Comparison of ENCODE assay signal across 8 cellular contexts in genomic region chr7:75442465-75443111, GRCh38. TPM values are rescaled to one million over a fixed set of nuclear protein-coding genes. Genes with fewer than 3 reads are reported as not detected.
DNase-seq lines count a peak whose midpoint lies in the region; ATAC-seq, FAIRE-seq and TF ChIP-seq lines count a peak whose summit lies in the region.
"Not testable (repeated sequence)": the region's sequence is repeated elsewhere in the genome, so short reads cannot be mapped to it uniquely, and the experiment has no call there.

No MANE protein-coding gene starts in this region.

- H3K9me1 ChIP-seq in endothelial cell of umbilical vein (replicated peaks; ENCODE audit: control insufficient read depth, extremely low read depth, insufficient read depth, low read length): not testable (repeated sequence)

- H3K27ac ChIP-seq in OCI-LY3 (ENCODE audit: low read length): not testable (repeated sequence)
- H3K27ac ChIP-seq in endothelial cell of umbilical vein (ENCODE audit: insufficient read depth, low read depth, low read length): peak overlapping the region; percentile 76

- ATAC-seq in GM21367 (IDR thresholded peaks at IDR 0.05; ENCODE audit: unreplicated experiment): peak; percentile 67
- peak; percentile 88 for ATAC-seq in HG03175 (IDR thresholded peaks at IDR 0.05; ENCODE audit: unreplicated experiment)

- not testable (repeated sequence) for H4K20me1 ChIP-seq in OCI-LY3 (ENCODE audit: insufficient read depth, low read length); endothelial cell of umbilical vein (replicated peaks; ENCODE audit: control insufficient read depth, extremely low read depth, insufficient read depth, low read length)

- not testable (repeated sequence) for H3K36me3 ChIP-seq in OCI-LY3 (replicated peaks; ENCODE audit: low read depth, low read length)
- H3K36me3 ChIP-seq in endothelial cell of umbilical vein (ENCODE audit: control insufficient read depth in 2 of 2, extremely low read depth in 1 of 2, insufficient read depth in 2 of 2, low read length in 2 of 2): peaks cover 4 to 14% of the 10 kb centered on the region in 2 experiments

- not testable (repeated sequence) for H3K79me2 ChIP-seq in OCI-LY3 (ENCODE audit: low read length)
- peaks cover 11% of the 10 kb centered on the region for H3K79me2 ChIP-seq in endothelial cell of umbilical vein (ENCODE audit: control insufficient read depth, insufficient read depth, low read length)

- WGBS in lower leg skin, 2 donors: 0% methylated on average over 31 of the region's 76 CpGs; no CpG with 5 or more reads in 1 of the 2 donors

- peak overlapping the region; percentile 77 for H3K4me3 ChIP-seq in OCI-LY3 (ENCODE audit: low read length)
- H3K4me3 ChIP-seq in endothelial cell of umbilical vein (replicated peaks in 1 of 3; ENCODE audit: insufficient read depth in 1 of 3, low read depth in 1 of 3, low read length in 3 of 3): peak overlapping the region; percentile 43 to 59 (median 50)
- H3K4me3 ChIP-seq in lower leg skin (ENCODE audit: low read depth, poor library complexity, severe bottlenecking): peak overlapping the region; percentile 45

- H3K9me3 ChIP-seq in OCI-LY3 (ENCODE audit: insufficient read depth, low read length); endothelial cell of umbilical vein (replicated peaks; ENCODE audit: control insufficient read depth, insufficient read depth, low read length): not testable (repeated sequence)

- CTCF ChIA-PET in endothelial cell of umbilical vein (lab: Charles Lee): not testable (repeated sequence)

- not testable (repeated sequence) for BruUV-seq in endothelial cell of umbilical vein (replicated peaks; lab: Mats Ljungman, UMichigan)

- FAIRE-seq in endothelial cell of umbilical vein (lab: Jason Lieb, UNC): peak; percentile 61

- H3K9ac ChIP-seq in OCI-LY3 (ENCODE audit: low read length): peak overlapping the region; percentile 51
- not testable (repeated sequence) for H3K9ac ChIP-seq in endothelial cell of umbilical vein (replicated peaks; ENCODE audit: extremely low read depth, insufficient read depth, low read length)

- intact Hi-C loops in endothelial cell of umbilical vein (cut with micrococcal nuclease); lower leg skin (cut with DNase I; ENCODE audit: low total_unique reads): not testable (repeated sequence)

- H2AFZ ChIP-seq in OCI-LY3 (ENCODE audit: low read depth, low read length): not testable (repeated sequence)
- H2AFZ ChIP-seq in endothelial cell of umbilical vein (ENCODE audit: low read depth, low read length): peak overlapping the region; percentile 59

- POLR2A ChIA-PET in endothelial cell of umbilical vein (lab: Charles Lee): not testable (repeated sequence)

- TF ChIP-seq CTCF in OCI-LY3 (IDR thresholded peaks at IDR 0.05; ENCODE audit: low read depth, low read length); endothelial cell of umbilical vein (IDR thresholded peaks at IDR 0.05; ENCODE audit: extremely low read depth in 1 of 2, insufficient read depth in 1 of 2, low read depth in 1 of 2, low read length in 2 of 2); lower leg skin (IDR thresholded peaks at IDR 0.05): not testable (repeated sequence)

- H3K27me3 ChIP-seq in OCI-LY3 (ENCODE audit: low read depth, low read length); endothelial cell of umbilical vein (ENCODE audit: control insufficient read depth in 2 of 2, insufficient read depth in 2 of 2, low read length in 2 of 2): not testable (repeated sequence)

- TF ChIP-seq POLR2A in endothelial cell of umbilical vein (IDR thresholded peaks at IDR 0.05; ENCODE audit: low read depth, low read length): peak; percentile 15
- TF ChIP-seq POLR2A in lower leg skin (IDR thresholded peaks at IDR 0.05): not testable (repeated sequence)

- peak overlapping the region; percentile 60 for H3K4me2 ChIP-seq in OCI-LY3 (ENCODE audit: low read length)
- peak overlapping the region; percentile 36 for H3K4me2 ChIP-seq in endothelial cell of umbilical vein (ENCODE audit: insufficient read depth, low read length)

- H3K4me1 ChIP-seq in OCI-LY3 (ENCODE audit: low read length); endothelial cell of umbilical vein (ENCODE audit: control insufficient read depth, extremely low read depth, insufficient read depth, low read length): not testable (repeated sequence)

- dilution Hi-C loops in endothelial cell of umbilical vein (cut with MboI; ENCODE audit: extremely low pct_ligation_motif_present, low sequenced_read_pairs): not testable (repeated sequence)

- DNase-seq in DMS53 (lab: John Stamatoyannopoulos, UW): peak; percentile 53
- peak; percentile 63 to 66 for DNase-seq in activated T-cell treated with anti-CD3 and anti-CD28 coated beads, Interleukin-2, amount 50 U/mL, for 48 hours
- DNase-seq in endothelial cell of umbilical vein (ENCODE audit: low read depth, low spot score): peak; percentile 58
- not testable (repeated sequence) for DNase-seq in lower leg skin (ENCODE audit: low spot score in 2 of 2)
- DNase-seq in stimulated activated CD4-positive, alpha-beta T cell treated with anti-CD3 and anti-CD28 coated beads, Interleukin-15, amount 100 ng/mL, for 24 hours: peak; percentile 24

TF ChIP-seq in endothelial cell of umbilical vein, 7 proteins besides CTCF, POLR2A, EP300 and RAD21:
- peak; percentile 37 for TF ChIP-seq POLR2AphosphoS5 (IDR thresholded peaks at IDR 0.05; ENCODE audit: insufficient read depth, low read depth, low read length)

RNA-seq across cellular contexts. Expression of gene POM121C, which starts 43.5 kb away (rescaled TPM):
- total RNA-seq in endothelial cell of umbilical vein: 45.6 and 50.3 TPM in 2 replicates
- 10.3 and 15.4 TPM in 2 replicates for polyA plus RNA-seq in endothelial cell of umbilical vein
- polyA plus RNA-seq in endothelial cell of umbilical vein (2011; cell fraction: cytosol; rRNA removed): 13.5 and 18.1 TPM in 2 replicates
- polyA plus RNA-seq in endothelial cell of umbilical vein (2011; cell fraction: nucleus; rRNA removed): 38.7 and 40.1 TPM in 2 replicates
- polyA plus RNA-seq in endothelial cell of umbilical vein (2012): 24.2 and 36.9 TPM in 2 replicates
- polyA minus RNA-seq in endothelial cell of umbilical vein: 24.9 and 33.6 TPM in 2 replicates
- polyA minus RNA-seq in endothelial cell of umbilical vein (2011; cell fraction: cytosol; rRNA and poly(A)+ RNA removed): 20.0 TPM
- polyA minus RNA-seq in endothelial cell of umbilical vein (2011; cell fraction: nucleus; rRNA and poly(A)+ RNA removed): 18.7 and 31.6 TPM in 2 replicates
- total RNA-seq in lower leg skin: 10 to 100 TPM; 19.7 to 33.8 (median 25.7) TPM

RNA-seq across cellular contexts. Expression of gene TRIM73, which starts 47.2 kb away (rescaled TPM):
- total RNA-seq in endothelial cell of umbilical vein (1.2 and 2.0 TPM in 2 replicates), lower leg skin (1 to 10 TPM; 1.2 to 3.6 (median 1.7) TPM)
- polyA plus RNA-seq in endothelial cell of umbilical vein: 0.89 and 1.6 TPM in 2 replicates
- 0.06 TPM in 2 replicates for polyA plus RNA-seq in endothelial cell of umbilical vein (2011; cell fraction: cytosol; rRNA removed)
- 3.7 and 6.3 TPM in 2 replicates for polyA plus RNA-seq in endothelial cell of umbilical vein (2011; cell fraction: nucleus; rRNA removed)
- 1.2 and 1.3 TPM in 2 replicates for polyA plus RNA-seq in endothelial cell of umbilical vein (2012)
- 1.00 and 2.3 TPM in 2 replicates for polyA minus RNA-seq in endothelial cell of umbilical vein
- 1.9 TPM for polyA minus RNA-seq in endothelial cell of umbilical vein (2011; cell fraction: cytosol; rRNA and poly(A)+ RNA removed)
- polyA minus RNA-seq in endothelial cell of umbilical vein (2011; cell fraction: nucleus; rRNA and poly(A)+ RNA removed): 2.0 and 6.5 TPM in 2 replicates

RNA-seq across cellular contexts. Expression of gene SPDYE5, which starts 49.5 kb away (rescaled TPM):
- total RNA-seq in endothelial cell of umbilical vein: 0.16 TPM in 1 of 2 replicates, not detected in the other
- polyA plus RNA-seq in endothelial cell of umbilical vein: 0.05 TPM in 1 of 2 replicates, not detected in the other
- 0.07 TPM in 1 of 2 replicates, not detected in the other for polyA plus RNA-seq in endothelial cell of umbilical vein (2011; cell fraction: cytosol; rRNA removed)
- polyA plus RNA-seq in endothelial cell of umbilical vein (2011; cell fraction: nucleus; rRNA removed): 0.07 and 0.13 TPM in 2 replicates
- 0.23 and 0.41 TPM in 2 replicates for polyA plus RNA-seq in endothelial cell of umbilical vein (2012)
- 0.28 TPM in 1 of 2 replicates, not detected in the other for polyA minus RNA-seq in endothelial cell of umbilical vein
- not detected for polyA minus RNA-seq in endothelial cell of umbilical vein (2011; cell fraction: cytosol; rRNA and poly(A)+ RNA removed)
- not detected in 2 replicates for polyA minus RNA-seq in endothelial cell of umbilical vein (2011; cell fraction: nucleus; rRNA and poly(A)+ RNA removed)
- total RNA-seq in lower leg skin: under 1 TPM in 1 of 4 donors, not detected in 3; 0.17 TPM
